24 cellular contexts compared by ENCODE assay signal in genomic region chr7:30905078-30906012, GRCh38. TPM values are rescaled to one million over a fixed set of nuclear protein-coding genes. Genes with fewer than 3 reads are reported as not detected.
DNase-seq lines count a peak whose midpoint lies in the region; ATAC-seq and TF ChIP-seq lines count a peak whose summit lies in the region.
"Had no signal": no experiment of that assay in that cellular context is flagged by ENCODE, and none has a peak within 500 bp of the region (broad histone marks: within the 10 kb centered on the region; RNA-seq: fewer than 3 reads in every experiment).

No MANE protein-coding gene starts in this region.

- intact Hi-C loops in left ventricle myocardium inferior (cut with micrococcal nuclease) (no loop called here), Right ventricle myocardium superior (cut with DNase I) (no loop called here), upper lobe of right lung (cut with DNase I) (no loop called here)

- H3K4me3 ChIP-seq in left ventricle myocardium inferior (no peak overlapping the region), neuronal stem cell (ENCODE audit: low read length in 2 of 2) (no peak overlapping the region), upper lobe of right lung (no peak overlapping the region)

- no peak overlapping the region for H3K4me3 Mint-ChIP-seq in activated CD8-positive, alpha-beta memory T cell treated with anti-CD3 and anti-CD28 coated beads, Interleukin-2, amount 10 ng/mL, durations not matched to agents 7 days and 5 days
- H3K4me3 Mint-ChIP-seq: activated CD4-positive, alpha-beta memory T cell treated with anti-CD3 and anti-CD28 coated beads for 36 hours; activated naive CD4-positive, alpha-beta T cell treated with anti-CD3 and anti-CD28 coated beads for 36 hours; T-helper 2 cell treated with Interferon-gamma antibody and Interleukin-4, amounts not matched to agents 5 μg/mL and 100 μg/mL, for 36 hours; WTC11 had no signal

- no peak overlapping the region for H2BK12ac ChIP-seq in neuronal stem cell (ENCODE audit: low read length)

- no peaks in the 10 kb centered on the region for H3K27me3 Mint-ChIP-seq in activated CD8-positive, alpha-beta memory T cell treated with anti-CD3 and anti-CD28 coated beads, Interleukin-2, amount 10 ng/mL, durations not matched to agents 7 days and 5 days
- H3K27me3 Mint-ChIP-seq: activated CD4-positive, alpha-beta memory T cell treated with anti-CD3 and anti-CD28 coated beads for 36 hours had no signal

- peak overlapping the region; percentile 79 for H3K27ac ChIP-seq in left ventricle myocardium inferior (replicated peaks)
- no peak overlapping the region for H3K27ac ChIP-seq in neuronal stem cell (replicated peaks; ENCODE audit: low read length)
- H3K27ac ChIP-seq in upper lobe of right lung = peak overlapping the region; percentile 58
- H3K27ac ChIP-seq: foreskin keratinocyte had no signal

- H4K91ac ChIP-seq in neuronal stem cell (ENCODE audit: low read depth, low read length, poor library complexity) = no peak overlapping the region

- no peaks in the 10 kb centered on the region for H3K9me3 Mint-ChIP-seq in activated CD8-positive, alpha-beta memory T cell treated with anti-CD3 and anti-CD28 coated beads, Interleukin-2, amount 10 ng/mL, durations not matched to agents 7 days and 5 days (ENCODE audit: low read depth)
- H3K9me3 Mint-ChIP-seq: activated CD4-positive, alpha-beta memory T cell treated with anti-CD3 and anti-CD28 coated beads for 36 hours; activated naive CD4-positive, alpha-beta T cell treated with anti-CD3 and anti-CD28 coated beads for 36 hours; T-helper 2 cell treated with Interferon-gamma antibody and Interleukin-4, amounts not matched to agents 5 μg/mL and 100 μg/mL, for 36 hours; WTC11 had no signal

- peaks cover 82% of the 10 kb centered on the region for H3K4me1 ChIP-seq in left ventricle myocardium inferior
- H3K4me1 ChIP-seq in neuronal stem cell (ENCODE audit: control insufficient read depth in 2 of 2, insufficient read depth in 1 of 2, low read depth in 1 of 2, low read length in 2 of 2) = peaks cover 0 to 4% of the 10 kb centered on the region in 2 donors
- peaks cover 50% of the 10 kb centered on the region for H3K4me1 ChIP-seq in upper lobe of right lung
- H3K4me1 ChIP-seq: foreskin keratinocyte had no signal

- H3K4me1 Mint-ChIP-seq in activated CD8-positive, alpha-beta memory T cell treated with anti-CD3 and anti-CD28 coated beads, Interleukin-2, amount 10 ng/mL, durations not matched to agents 7 days and 5 days = no peaks in the 10 kb centered on the region

- peak overlapping the region; percentile 28 for H3K18ac ChIP-seq in neuronal stem cell (ENCODE audit: low read length)

- H2BK5ac ChIP-seq in neuronal stem cell (ENCODE audit: low read length) = peak overlapping the region; percentile 63

- H2BK15ac ChIP-seq in neuronal stem cell (ENCODE audit: low read length) = no peak overlapping the region

- no peak for TF ChIP-seq CTCF in left ventricle myocardium inferior (IDR thresholded peaks at IDR 0.05; ENCODE audit: borderline replicate concordance)
- TF ChIP-seq CTCF in upper lobe of right lung (IDR thresholded peaks at IDR 0.05) = no peak

- H3K27me3 ChIP-seq in left ventricle myocardium inferior (ENCODE audit: low read depth) (no peaks in the 10 kb centered on the region), neuronal stem cell (ENCODE audit: control insufficient read depth in 3 of 3, insufficient read depth in 3 of 3, low read depth in 1 of 3, low read length in 3 of 3) (peaks cover 0 to 16% (median 0%) of the 10 kb centered on the region in 3 experiments), upper lobe of right lung (no peaks in the 10 kb centered on the region)
- H3K27me3 ChIP-seq: foreskin keratinocyte had no signal

- no peak overlapping the region for H2AFZ ChIP-seq in neuronal stem cell (ENCODE audit: low read length)

- WGBS in neuronal stem cell (ENCODE audit: extremely low coverage in 2 of 2, insufficient read length in 2 of 2, insufficient replicate concordance in 1 of 2), 2 donors = no CpG with 5 or more reads among the region's 15 CpGs

- H3K4me2 ChIP-seq in neuronal stem cell (ENCODE audit: insufficient read depth, low read length, poor library complexity, severe bottlenecking) = no peak overlapping the region

- no peak overlapping the region for H3K4ac ChIP-seq in neuronal stem cell (ENCODE audit: low read length)

- H3K27ac Mint-ChIP-seq in activated CD8-positive, alpha-beta memory T cell treated with anti-CD3 and anti-CD28 coated beads, Interleukin-2, amount 10 ng/mL, durations not matched to agents 7 days and 5 days = no peak overlapping the region
- H3K27ac Mint-ChIP-seq: activated CD4-positive, alpha-beta memory T cell treated with anti-CD3 and anti-CD28 coated beads for 36 hours; activated naive CD4-positive, alpha-beta T cell treated with anti-CD3 and anti-CD28 coated beads for 36 hours; T-helper 2 cell treated with Interferon-gamma antibody and Interleukin-4, amounts not matched to agents 5 μg/mL and 100 μg/mL, for 36 hours; WTC11 had no signal

- H2BK120ac ChIP-seq in neuronal stem cell (ENCODE audit: low read depth, low read length) = no peak overlapping the region

- H3K79me1 ChIP-seq in neuronal stem cell (ENCODE audit: low read depth, low read length) = no peaks in the 10 kb centered on the region

- CTCF ChIA-PET in activated CD8-positive, alpha-beta memory T cell treated with anti-CD3 and anti-CD28 coated beads, Interleukin-2, amount 10 ng/mL, durations not matched to agents 7 days and 5 days (lab: Charles Lee) = no interaction called here

- no peaks in the 10 kb centered on the region for H3K9me3 ChIP-seq in left ventricle myocardium inferior (replicated peaks)
- H3K9me3 ChIP-seq in neuronal stem cell (replicated peaks in 1 of 2; ENCODE audit: control insufficient read depth in 2 of 2, insufficient read depth in 1 of 2, low read depth in 1 of 2, low read length in 2 of 2) = no peaks in the 10 kb centered on the region
- H3K9me3 ChIP-seq in upper lobe of right lung = no peaks in the 10 kb centered on the region

- no peaks in the 10 kb centered on the region for H3K36me3 Mint-ChIP-seq in activated CD8-positive, alpha-beta memory T cell treated with anti-CD3 and anti-CD28 coated beads, Interleukin-2, amount 10 ng/mL, durations not matched to agents 7 days and 5 days
- H3K36me3 Mint-ChIP-seq: activated CD4-positive, alpha-beta memory T cell treated with anti-CD3 and anti-CD28 coated beads for 36 hours; WTC11 had no signal

- DNase-seq in left ventricle myocardium inferior (no peak), Right ventricle myocardium superior (no peak), neuronal stem cell (ENCODE audit: low spot score) (no peak), upper lobe of right lung (no peak), dedifferentiated amniotic fluid mesenchymal stem cell (ENCODE audit: extremely low spot score) (no peak), NOMO-1 treated with dmso at 0.1 percent for 144 hours (lab: John Stamatoyannopoulos, UW; ENCODE audit: unreplicated experiment) (no peak)
- no peak for DNase-seq in activated CD8-positive, alpha-beta memory T cell treated with anti-CD3 and anti-CD28 coated beads, Interleukin-2, amount 10 ng/mL, durations not matched to agents 7 days and 5 days
- DNase-seq: activated CD4-positive, alpha-beta memory T cell treated with anti-CD3 and anti-CD28 coated beads for 36 hours; activated naive CD4-positive, alpha-beta T cell treated with anti-CD3 and anti-CD28 coated beads for 36 hours; anterior cingulate cortex; DMS53; foreskin keratinocyte; HCEC 1CT; kidney glomerular epithelial cell; NCI-H1436 treated with DMSO at 0.1 percent for 48 hours; NCI-H526; stimulated activated CD4-positive, alpha-beta T cell treated with anti-CD3 and anti-CD28 coated beads, Interleukin-4, amount 100 ng/mL, for 1 hour had no signal

- no peak overlapping the region for H4K8ac ChIP-seq in neuronal stem cell (ENCODE audit: low read depth, low read length)

- H3K36me3 ChIP-seq in left ventricle myocardium inferior (no peaks in the 10 kb centered on the region), neuronal stem cell (replicated peaks in 1 of 2; ENCODE audit: control insufficient read depth in 2 of 2, insufficient read depth in 2 of 2, low read length in 2 of 2) (no peaks in the 10 kb centered on the region), upper lobe of right lung (no peaks in the 10 kb centered on the region)

- H3K9ac ChIP-seq in neuronal stem cell (ENCODE audit: low read depth, low read length, poor library complexity) = no peak overlapping the region

- ATAC-seq in Right ventricle myocardium superior (ENCODE audit: poor library complexity) (no peak), esophagus mucosa (peak; percentile 34), upper lobe of right lung (peak; percentile 5)
- ATAC-seq in activated CD8-positive, alpha-beta memory T cell treated with anti-CD3 and anti-CD28 coated beads, Interleukin-2, amount 10 ng/mL, durations not matched to agents 7 days and 5 days = no peak
- ATAC-seq: Panc1, WTC11 had no signal

- no peak overlapping the region for H3K14ac ChIP-seq in neuronal stem cell (ENCODE audit: low read length)

- H3K23ac ChIP-seq in neuronal stem cell (ENCODE audit: low read depth, low read length, poor library complexity) = no peak overlapping the region

- peak overlapping the region; percentile 68 for H2AK5ac ChIP-seq in neuronal stem cell (ENCODE audit: low read depth, low read length)

RNA-seq across cellular contexts. Expression of gene AQP1, which starts 6.3 kb away (rescaled TPM):
- total RNA-seq in left ventricle myocardium inferior (253 TPM), Right ventricle myocardium superior (236 TPM), esophagus mucosa (42.3 TPM), upper lobe of right lung (1,132 TPM)
- polyA plus RNA-seq in neuronal stem cell (2013, experiment 1 of 2) = 0.47 TPM
- polyA plus RNA-seq in neuronal stem cell (2013, experiment 2 of 2) = 0.46 TPM
- under 1 TPM in 1 of 2 experiments, not detected in 1; 0.15 TPM for total RNA-seq in activated CD8-positive, alpha-beta memory T cell treated with anti-CD3 and anti-CD28 coated beads, Interleukin-2, amount 10 ng/mL, durations not matched to agents 7 days and 5 days
- total RNA-seq: foreskin keratinocyte had no signal

RNA-seq across cellular contexts. Expression of gene GHRHR, which starts 58.4 kb away (rescaled TPM):
- not detected for total RNA-seq in left ventricle myocardium inferior
- not detected for total RNA-seq in Right ventricle myocardium superior
- not detected for total RNA-seq in esophagus mucosa
- 0.39 TPM for polyA plus RNA-seq in neuronal stem cell (2013, experiment 1 of 2)
- polyA plus RNA-seq in neuronal stem cell (2013, experiment 2 of 2) = 0.08 TPM
- total RNA-seq in upper lobe of right lung = not detected
- not detected for total RNA-seq in activated CD8-positive, alpha-beta memory T cell treated with anti-CD3 and anti-CD28 coated beads, Interleukin-2, amount 10 ng/mL, durations not matched to agents 7 days and 5 days
- total RNA-seq: activated CD4-positive, alpha-beta memory T cell treated with anti-CD3 and anti-CD28 coated beads for 36 hours; activated naive CD4-positive, alpha-beta T cell treated with anti-CD3 and anti-CD28 coated beads for 36 hours; foreskin keratinocyte; M059J; osteocyte had no signal
- polyA plus RNA-seq: AG04450, foreskin keratinocyte had no signal

Comparison
In these comparisons a context has a peak if more than half of its experiments do, and no peak if none do; other contexts are left out.
1. ATAC-seq: peak in esophagus mucosa (single experiment) and upper lobe of right lung (single experiment); none in Right ventricle myocardium superior (single experiment) and activated CD8-positive, alpha-beta memory T cell treated with anti-CD3 and anti-CD28 coated beads, Interleukin-2, amount 10 ng/mL, durations not matched to agents 7 days and 5 days (single experiment).
2. RNA of gene AQP1, which starts 6.3 kb away (total RNA-seq): 1,132 TPM in upper lobe of right lung (single experiment), 253 TPM in left ventricle myocardium inferior (single experiment), 236 TPM in Right ventricle myocardium superior (single experiment) and 42.3 TPM in esophagus mucosa (single experiment); 0.15 TPM in activated CD8-positive, alpha-beta memory T cell treated with anti-CD3 and anti-CD28 coated beads, Interleukin-2, amount 10 ng/mL, durations not matched to agents 7 days and 5 days; every median in the first group is over 10 times any median in the second.